ENCODE assay signal across 9 cellular contexts in the genomic region with DNA sequence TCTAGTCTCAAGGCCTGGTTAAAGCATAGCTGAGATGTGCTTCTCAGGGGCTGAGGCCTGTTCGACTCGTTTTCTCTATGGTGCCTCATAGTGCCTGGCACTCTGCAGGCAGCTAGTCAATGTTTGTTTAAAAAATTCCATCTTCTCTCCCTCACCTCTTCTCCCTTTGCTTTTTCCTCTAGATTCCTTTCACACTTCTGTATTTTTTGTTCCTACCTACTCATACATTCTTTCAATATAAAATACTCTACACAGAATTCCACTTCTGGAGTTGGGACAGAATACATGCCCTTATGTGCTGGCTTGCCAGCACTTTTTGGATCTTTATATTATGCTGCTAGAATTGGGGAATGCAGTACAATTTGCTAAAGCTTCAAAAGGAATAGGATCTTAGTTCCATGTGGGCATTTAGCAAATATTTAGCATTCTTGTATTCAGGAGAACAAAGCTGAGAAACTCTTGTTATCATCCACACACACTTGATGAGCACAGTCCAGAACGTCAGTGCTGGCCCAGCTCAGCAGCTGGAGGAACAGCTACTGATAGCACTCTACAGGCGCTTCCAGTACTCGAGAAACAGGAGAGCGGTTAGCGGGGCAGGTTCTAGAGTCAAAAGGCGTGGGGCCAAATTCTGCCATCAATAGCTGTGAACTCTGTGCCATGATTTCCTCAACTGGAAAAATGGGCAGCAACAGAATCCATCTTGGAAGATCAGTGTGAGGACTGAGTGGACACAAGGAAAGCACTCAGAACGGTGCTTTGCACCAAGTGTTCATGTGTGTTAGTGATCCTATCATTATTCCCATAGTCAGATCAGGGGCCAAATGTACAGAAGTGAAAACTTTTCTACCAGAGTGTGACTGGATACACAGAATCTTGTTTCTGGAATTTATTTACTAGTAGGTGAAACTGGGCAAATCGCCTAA. TPM values are rescaled to one million over a fixed set of nuclear protein-coding genes. Genes with fewer than 3 reads are reported as not detected.
DNase-seq lines count a peak whose midpoint lies in the region; ATAC-seq, FAIRE-seq and TF ChIP-seq lines count a peak whose summit lies in the region.
"Had no signal": no experiment of that assay in that cellular context is flagged by ENCODE, and none has a peak within 500 bp of the region (broad histone marks: within the 10 kb centered on the region; RNA-seq: fewer than 3 reads in every experiment).

No MANE protein-coding gene starts in this region.

- peak overlapping the region; percentile 92; the same call in 1 of the 2 replicates for H3K9ac ChIP-seq in Karpas-422 (ENCODE audit: low read length)

- H3K79me2 ChIP-seq in Karpas-422 (ENCODE audit: low read length): peaks cover 74% of the 10 kb centered on the region

- no peaks in the 10 kb centered on the region for H3K9me2 ChIP-seq in Karpas-422 (replicated peaks; ENCODE audit: insufficient read depth, low read length)

- TF ChIP-seq RAD21 in A549 (conservative IDR thresholded peaks at IDR 0.05 in 1 of 2, IDR thresholded peaks at IDR 0.05 in 1 of 2): no peak

- no peak for TF ChIP-seq POLR2A in A549 (IDR thresholded peaks at IDR 0.05; ENCODE audit: low read length)

- peak overlapping the region; percentile 46 for H3K4me3 Mint-ChIP-seq in central memory CD8-positive, alpha-beta T cell
- peak overlapping the region; percentile 98 for H3K4me3 Mint-ChIP-seq in mesothelial cell of epicardium

- peaks cover 36% of the 10 kb centered on the region for H3K36me3 Mint-ChIP-seq in central memory CD8-positive, alpha-beta T cell (ENCODE audit: insufficient read depth)
- H3K36me3 Mint-ChIP-seq in mesothelial cell of epicardium: peaks cover 14% of the 10 kb centered on the region

- no peaks in the 10 kb centered on the region for H3K9me3 ChIP-seq in A549
- no peaks in the 10 kb centered on the region for H3K9me3 ChIP-seq in Karpas-422 (ENCODE audit: low read length)

- peak overlapping the region; percentile 17 for H3K27ac Mint-ChIP-seq in central memory CD8-positive, alpha-beta T cell (ENCODE audit: low read depth)
- peak overlapping the region; percentile 98 for H3K27ac Mint-ChIP-seq in mesothelial cell of epicardium

- H3K4me3 ChIP-seq in A549 (0 out of 3 replicates have a peak overlapping the region, but pooled peaks have one; percentile 6), Karpas-422 (ENCODE audit: low read length) (peak overlapping the region; percentile 80)

- peaks cover 7% of the 10 kb centered on the region; the same call in 1 of the 2 replicates for H3K36me3 ChIP-seq in Karpas-422 (ENCODE audit: insufficient read depth, low read length)

- H3K4me1 ChIP-seq in A549: peaks cover 53% of the 10 kb centered on the region
- H3K4me1 ChIP-seq in Karpas-422 (ENCODE audit: low read length): peaks cover 42% of the 10 kb centered on the region

- H2AFZ ChIP-seq in Karpas-422 (ENCODE audit: low read length): no peak overlapping the region

- peak overlapping the region; percentile 86 for H3K4me2 ChIP-seq in A549
- peak overlapping the region; percentile 87 for H3K4me2 ChIP-seq in Karpas-422 (ENCODE audit: low read depth, low read length, poor library complexity, severe bottlenecking)

- peaks cover 61% of the 10 kb centered on the region for H3K4me1 Mint-ChIP-seq in central memory CD8-positive, alpha-beta T cell
- H3K4me1 Mint-ChIP-seq in mesothelial cell of epicardium: peaks cover 52% of the 10 kb centered on the region

- no peaks in the 10 kb centered on the region for H3K27me3 ChIP-seq in Karpas-422 (ENCODE audit: low read length)

- no peaks in the 10 kb centered on the region for H3K9me3 Mint-ChIP-seq in central memory CD8-positive, alpha-beta T cell
- no peaks in the 10 kb centered on the region for H3K9me3 Mint-ChIP-seq in mesothelial cell of epicardium

- CTCF ChIA-PET in A549 (lab: Yijun Ruan, JAX): interaction anchor here (1.1 to 5.6 kb wide), 4 partner anchors 15 to 645 kb away, joined by 3 to 47 read pairs (median 3); a partner anchor contains a TSS

- DNase-seq in A549 (ENCODE audit: low read depth in 1 of 2, low spot score in 1 of 2) (no peak), Karpas-422 (no peak), mesothelial cell of epicardium (ENCODE audit: low spot score in 2 of 2, unreplicated experiment in 2 of 2) (no peak), middle frontal gyrus (ENCODE audit: extremely low spot score, low spot score) (no peak), dedifferentiated amniotic fluid mesenchymal stem cell (ENCODE audit: extremely low spot score) (no peak), HK-2 (ENCODE audit: unreplicated experiment) (no peak)
- DNase-seq in central memory CD8-positive, alpha-beta T cell (ENCODE audit: low spot score in 2 of 2): no peak
- DNase-seq: occipital lobe had no signal

- 43% methylated on average over 7 of the region's 10 CpGs for WGBS in A549 (ENCODE audit: missing lambda C conversion rate)

- no peaks in the 10 kb centered on the region for H4K20me1 ChIP-seq in Karpas-422 (ENCODE audit: insufficient read depth, low read depth, low read length)

- POLR2A ChIA-PET in A549 (lab: Yijun Ruan, JAX): interaction anchor here (1.0 to 2.9 kb wide), 3 partner anchors 8 to 15 kb away, joined by 3 to 15 read pairs (median 3); a partner anchor contains a TSS

- peak overlapping the region; percentile 56 to 80 for H3K27ac ChIP-seq in A549
- no peak overlapping the region for H3K27ac ChIP-seq in Karpas-422 (ENCODE audit: low read length)

- ATAC-seq in A549 (peak in 1 of 2 experiments; percentile 44; a peak in 3 of 6 replicates), GM18861 (IDR thresholded peaks at IDR 0.05; ENCODE audit: unreplicated experiment) (no peak)
- no peak for ATAC-seq in central memory CD8-positive, alpha-beta T cell (replicated peaks; ENCODE audit: extremely low read depth, poor library complexity, severe bottlenecking)

- no peaks in the 10 kb centered on the region for H3K27me3 Mint-ChIP-seq in central memory CD8-positive, alpha-beta T cell
- H3K27me3 Mint-ChIP-seq in mesothelial cell of epicardium (ENCODE audit: low read depth): no peaks in the 10 kb centered on the region

- no peak for FAIRE-seq in A549 (lab: Jason Lieb, UNC)

- no peak for TF ChIP-seq EP300 in A549 (IDR thresholded peaks at IDR 0.05)

- TF ChIP-seq CTCF in A549 (IDR thresholded peaks at IDR 0.05) (no peak), mesothelial cell of epicardium (IDR thresholded peaks at IDR 0.05; ENCODE audit: unreplicated experiment) (no peak)

TF ChIP-seq in A549, 52 proteins besides CTCF, POLR2A, EP300 and RAD21 (continues in another document):
- TF ChIP-seq MAZ (IDR thresholded peaks at IDR 0.05; ENCODE audit: borderline replicate concordance, low read depth, low read length) (no peak), EHMT2 (IDR thresholded peaks at IDR 0.05; ENCODE audit: low read depth) (no peak), NR3C1 (IDR thresholded peaks at IDR 0.05) (no peak)

RNA-seq across cellular contexts. Expression of a gene that starts 3.4 kb away (rescaled TPM):
- polyA plus RNA-seq in A549 (2011; rRNA removed) (37.5 and 40.9 TPM in 2 replicates), A549 (2017; fragmentation: RNase III; extraction: RNeasy Plus Mini Kit Qiagen cat#74134 plus additional on column Dnase treatment) (28.5 to 30.9 TPM (median 29.7 TPM) in 3 replicates)
- 22.7 and 28.4 TPM in 2 replicates for polyA plus RNA-seq in A549 (2012; cell fraction: cytosol; rRNA removed)
- 25.9 and 35.5 TPM in 2 replicates for polyA plus RNA-seq in A549 (2012; cell fraction: nucleus; rRNA removed)
- 45.8 and 46.8 TPM in 2 replicates for polyA minus RNA-seq in A549 (2011; rRNA and poly(A)+ RNA removed)
- total RNA-seq in Karpas-422 (2014; rRNA removed; shearing (Covaris generic); ENCODE audit: low replicate concordance): 50.5 and 64.1 TPM in 2 replicates
- total RNA-seq in mesothelial cell of epicardium: 58.4 to 59.6 TPM (median 59.6 TPM) in 3 replicates

RNA-seq across cellular contexts. Expression of a gene that starts 8.4 kb away (rescaled TPM):
- polyA plus RNA-seq in A549 (2011; rRNA removed) (10.7 and 15.1 TPM in 2 replicates), A549 (2017; fragmentation: RNase III; extraction: RNeasy Plus Mini Kit Qiagen cat#74134 plus additional on column Dnase treatment) (7.1 to 9.0 TPM (median 8.8 TPM) in 3 replicates)
- 8.6 and 10.5 TPM in 2 replicates for polyA plus RNA-seq in A549 (2012; cell fraction: cytosol; rRNA removed)
- 29.4 and 33.7 TPM in 2 replicates for polyA plus RNA-seq in A549 (2012; cell fraction: nucleus; rRNA removed)
- 19.9 and 28.5 TPM in 2 replicates for polyA minus RNA-seq in A549 (2011; rRNA and poly(A)+ RNA removed)
- 47.6 and 53.4 TPM in 2 replicates for total RNA-seq in Karpas-422 (2014; rRNA removed; shearing (Covaris generic); ENCODE audit: low replicate concordance)
- 71.6 to 74.3 TPM (median 73.1 TPM) in 3 replicates for total RNA-seq in mesothelial cell of epicardium

RNA-seq across cellular contexts. Expression of a gene that starts 15.6 kb away (rescaled TPM):
- polyA plus RNA-seq in A549 (2011; rRNA removed) (53.6 and 63.2 TPM in 2 replicates), A549 (2017; fragmentation: RNase III; extraction: RNeasy Plus Mini Kit Qiagen cat#74134 plus additional on column Dnase treatment) (68.4 to 69.8 TPM (median 69.2 TPM) in 3 replicates)
- polyA plus RNA-seq in A549 (2012; cell fraction: cytosol; rRNA removed): 28.3 and 30.9 TPM in 2 replicates
- polyA plus RNA-seq in A549 (2012; cell fraction: nucleus; rRNA removed): 9.5 and 18.8 TPM in 2 replicates
- 32.8 and 43.9 TPM in 2 replicates for polyA minus RNA-seq in A549 (2011; rRNA and poly(A)+ RNA removed)
- 57.8 and 74.1 TPM in 2 replicates for total RNA-seq in Karpas-422 (2014; rRNA removed; shearing (Covaris generic); ENCODE audit: low replicate concordance)
- 59.7 to 68.1 TPM (median 61.4 TPM) in 3 replicates for total RNA-seq in mesothelial cell of epicardium

RNA-seq across cellular contexts. Expression of a gene that starts 40.9 kb away (rescaled TPM):
- polyA plus RNA-seq in A549 (2011; rRNA removed): 18.9 and 20.8 TPM in 2 replicates
- polyA plus RNA-seq in A549 (2012; cell fraction: cytosol; rRNA removed): 15.0 and 15.3 TPM in 2 replicates
- polyA plus RNA-seq in A549 (2012; cell fraction: nucleus; rRNA removed): 5.5 and 8.7 TPM in 2 replicates
- polyA plus RNA-seq in A549 (2017; fragmentation: RNase III; extraction: RNeasy Plus Mini Kit Qiagen cat#74134 plus additional on column Dnase treatment): 17.5 to 19.4 TPM (median 18.6 TPM) in 3 replicates
- 9.1 TPM in 2 replicates for polyA minus RNA-seq in A549 (2011; rRNA and poly(A)+ RNA removed)
- total RNA-seq in Karpas-422 (2014; rRNA removed; shearing (Covaris generic); ENCODE audit: low replicate concordance): 11.1 and 13.2 TPM in 2 replicates
- 38.5 to 40.4 TPM (median 40.0 TPM) in 3 replicates for total RNA-seq in mesothelial cell of epicardium

RNA-seq across cellular contexts. Expression of a gene that starts 41.1 kb away (rescaled TPM):
- 3.5 and 4.0 TPM in 2 replicates for polyA plus RNA-seq in A549 (2011; rRNA removed)
- polyA plus RNA-seq in A549 (2012; cell fraction: cytosol; rRNA removed): 0.57 TPM in 2 replicates
- polyA plus RNA-seq in A549 (2012; cell fraction: nucleus; rRNA removed): 2.3 and 3.3 TPM in 2 replicates
- polyA plus RNA-seq in A549 (2017; fragmentation: RNase III; extraction: RNeasy Plus Mini Kit Qiagen cat#74134 plus additional on column Dnase treatment): 1.4 to 1.7 TPM (median 1.4 TPM) in 3 replicates
- polyA minus RNA-seq in A549 (2011; rRNA and poly(A)+ RNA removed): 5.9 and 6.7 TPM in 2 replicates
- total RNA-seq in Karpas-422 (2014; rRNA removed; shearing (Covaris generic); ENCODE audit: low replicate concordance): 3.7 and 14.4 TPM in 2 replicates
- total RNA-seq in mesothelial cell of epicardium: 10.3 to 11.9 TPM (median 11.0 TPM) in 3 replicates
